In the genomic region with DNA sequence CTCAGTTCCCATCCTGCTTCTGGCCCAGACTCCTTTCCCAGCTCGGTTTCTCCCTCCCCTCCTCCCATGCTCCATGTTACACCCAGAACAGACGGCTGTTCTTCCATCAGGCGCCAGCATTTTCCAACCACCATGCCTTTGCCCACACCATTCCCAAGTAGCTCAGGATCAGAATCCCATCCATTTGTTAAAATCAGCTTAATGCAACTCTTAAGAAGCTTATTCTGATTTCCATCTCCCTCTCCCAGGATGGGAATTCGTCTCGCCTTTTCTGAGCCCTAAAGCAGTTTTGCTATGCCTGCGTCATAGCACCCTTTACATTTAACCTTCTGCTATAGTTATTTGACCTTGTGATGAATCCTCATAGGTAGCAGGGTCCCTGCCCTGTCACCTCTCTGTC, we compare ENCODE assay signal across 15 cellular contexts.
DNase-seq lines count a peak whose midpoint lies in the region; ATAC-seq and TF ChIP-seq lines count a peak whose summit lies in the region.
"Had no signal": no experiment of that assay in that cellular context is flagged by ENCODE, and none has a peak within 500 bp of the region (broad histone marks: within the 10 kb centered on the region; RNA-seq: fewer than 3 reads in every experiment).

No MANE protein-coding gene starts in this region.

- no peak for DNase-seq in activated CD4-positive, alpha-beta T cell treated with anti-CD3 and anti-CD28 coated beads for 36 hours
- no peak for DNase-seq in activated CD4-positive, alpha-beta T cell treated with anti-CD3 and anti-CD28 coated beads for 4 hours
- no peak for DNase-seq in activated CD8-positive, alpha-beta T cell treated with anti-CD3 and anti-CD28 coated beads for 36 hours
- no peak for DNase-seq in stomach
- no peak for DNase-seq in GM19240 (ENCODE audit: insufficient read length, low spot score)
- DNase-seq in NK-92 (lab: John Stamatoyannopoulos, UW; ENCODE audit: unreplicated experiment), result no peak
- DNase-seq: activated naive CD4-positive, alpha-beta T cell treated with Interleukin-2 at 50 U/mL for 16 hours; endodermal cell; NCI-H2171 had no signal

- peaks cover 48% of the 10 kb centered on the region for H3K4me1 Mint-ChIP-seq in activated CD4-positive, alpha-beta T cell treated with anti-CD3 and anti-CD28 coated beads for 36 hours
- peaks cover 55% of the 10 kb centered on the region for H3K4me1 Mint-ChIP-seq in activated CD8-positive, alpha-beta T cell treated with anti-CD3 and anti-CD28 coated beads for 36 hours (ENCODE audit: low read depth)

- H3K27me3 ChIP-seq in layer of hippocampus (ENCODE audit: control insufficient read depth, insufficient read depth, low read length) (no peaks in the 10 kb centered on the region), stomach (no peaks in the 10 kb centered on the region)
- H3K27me3 ChIP-seq: gastrocnemius medialis, pancreas had no signal

- POLR2A ChIA-PET in activated CD4-positive, alpha-beta T cell treated with anti-CD3 and anti-CD28 coated beads for 36 hours (lab: Charles Lee), result no interaction called here
- POLR2A ChIA-PET in activated CD8-positive, alpha-beta T cell treated with anti-CD3 and anti-CD28 coated beads for 36 hours (lab: Charles Lee), result interaction anchor here (0.7 to 1.1 kb wide), 3 partner anchors 12 to 21 kb away, joined by 3 to 4 read pairs (median 4); no protein-coding TSS in a partner anchor

- TF ChIP-seq EP300 in stomach (IDR thresholded peaks at IDR 0.05), result no peak

- no peak for TF ChIP-seq POLR2A in stomach (IDR thresholded peaks at IDR 0.05)

- peaks cover 64% of the 10 kb centered on the region for H3K36me3 Mint-ChIP-seq in activated CD4-positive, alpha-beta T cell treated with anti-CD3 and anti-CD28 coated beads for 36 hours (ENCODE audit: low read depth)
- H3K36me3 Mint-ChIP-seq in activated CD8-positive, alpha-beta T cell treated with anti-CD3 and anti-CD28 coated beads for 36 hours (ENCODE audit: low read depth), result peaks cover 59% of the 10 kb centered on the region
- H3K36me3 Mint-ChIP-seq: mesothelial cell of epicardium had no signal

- H3K27ac Mint-ChIP-seq in activated CD4-positive, alpha-beta T cell treated with anti-CD3 and anti-CD28 coated beads for 36 hours, result peak overlapping the region; percentile 10
- peak overlapping the region; percentile 28 for H3K27ac Mint-ChIP-seq in activated CD8-positive, alpha-beta T cell treated with anti-CD3 and anti-CD28 coated beads for 36 hours
- H3K27ac Mint-ChIP-seq: endodermal cell, IgD-negative memory B cell, mesothelial cell of epicardium had no signal

- WGBS in stomach, 5 donors, result 90 to 95% (median 93%) methylated on average over 6 of the region's 6 CpGs

- CTCF ChIA-PET in activated CD4-positive, alpha-beta T cell treated with anti-CD3 and anti-CD28 coated beads for 36 hours (lab: Charles Lee), result interaction anchor here (0.7 to 2.6 kb wide), 3 partner anchors 14 to 60 kb away, joined by 3 to 10 read pairs (median 3); no protein-coding TSS in a partner anchor
- CTCF ChIA-PET in activated CD8-positive, alpha-beta T cell treated with anti-CD3 and anti-CD28 coated beads for 36 hours (lab: Charles Lee), result interaction anchor here (1.0 to 1.7 kb wide), 4 partner anchors 13 to 176 kb away, joined by 3 to 5 read pairs (median 4); no protein-coding TSS in a partner anchor

- peaks cover 82 to 95% (median 89%) of the 10 kb centered on the region in 4 donors for H3K4me1 ChIP-seq in stomach

- H3K9me3 ChIP-seq in stomach, result no peaks in the 10 kb centered on the region
- H3K9me3 ChIP-seq: gastrocnemius medialis, pancreas had no signal

- H3K9me3 Mint-ChIP-seq in activated CD4-positive, alpha-beta T cell treated with anti-CD3 and anti-CD28 coated beads for 36 hours (ENCODE audit: low read depth), result no peaks in the 10 kb centered on the region
- no peaks in the 10 kb centered on the region for H3K9me3 Mint-ChIP-seq in activated CD8-positive, alpha-beta T cell treated with anti-CD3 and anti-CD28 coated beads for 36 hours
- H3K9me3 Mint-ChIP-seq: endodermal cell, IgD-negative memory B cell, mesothelial cell of epicardium had no signal

- no peak for ATAC-seq in activated CD4-positive, alpha-beta T cell treated with anti-CD3 and anti-CD28 coated beads for 36 hours
- no peak for ATAC-seq in activated CD8-positive, alpha-beta T cell treated with anti-CD3 and anti-CD28 coated beads for 36 hours
- ATAC-seq in GM21576 (IDR thresholded peaks at IDR 0.05; ENCODE audit: unreplicated experiment), result no peak

- no peak overlapping the region for H3K4me3 ChIP-seq in stomach
- H3K4me3 ChIP-seq: gastrocnemius medialis, pancreas had no signal

- no peaks in the 10 kb centered on the region for H3K27me3 Mint-ChIP-seq in activated CD4-positive, alpha-beta T cell treated with anti-CD3 and anti-CD28 coated beads for 36 hours
- no peaks in the 10 kb centered on the region for H3K27me3 Mint-ChIP-seq in activated CD8-positive, alpha-beta T cell treated with anti-CD3 and anti-CD28 coated beads for 36 hours

- TF ChIP-seq CTCF in activated CD8-positive, alpha-beta T cell treated with anti-CD3 and anti-CD28 coated beads for 36 hours (IDR thresholded peaks at IDR 0.05), result no peak
- TF ChIP-seq CTCF in stomach (IDR thresholded peaks at IDR 0.05), result no peak

- peaks cover 18 to 80% (median 37%) of the 10 kb centered on the region in 4 donors for H3K36me3 ChIP-seq in stomach
- H3K36me3 ChIP-seq: pancreas had no signal

- H3K4me3 Mint-ChIP-seq in activated CD4-positive, alpha-beta T cell treated with anti-CD3 and anti-CD28 coated beads for 36 hours, result no peak overlapping the region
- no peak overlapping the region for H3K4me3 Mint-ChIP-seq in activated CD8-positive, alpha-beta T cell treated with anti-CD3 and anti-CD28 coated beads for 36 hours
- H3K4me3 Mint-ChIP-seq: endodermal cell, IgD-negative memory B cell, mesothelial cell of epicardium had no signal

- H3K27ac ChIP-seq in layer of hippocampus (ENCODE audit: low read depth, low read length) (peak overlapping the region; percentile 36), stomach (peak overlapping the region; percentile 18 to 88 (median 79))

- intact Hi-C loops in activated CD4-positive, alpha-beta T cell treated with anti-CD3 and anti-CD28 coated beads for 36 hours (cut with DNase I, micrococcal nuclease), result no loop called here
- intact Hi-C loops in activated CD8-positive, alpha-beta T cell treated with anti-CD3 and anti-CD28 coated beads for 36 hours (cut with micrococcal nuclease), result no loop called here
- intact Hi-C loops in stomach (cut with DNase I; ENCODE audit: low total_unique reads), result no loop called here
